2 cellular contexts compared by ENCODE assay signal in the genomic region with DNA sequence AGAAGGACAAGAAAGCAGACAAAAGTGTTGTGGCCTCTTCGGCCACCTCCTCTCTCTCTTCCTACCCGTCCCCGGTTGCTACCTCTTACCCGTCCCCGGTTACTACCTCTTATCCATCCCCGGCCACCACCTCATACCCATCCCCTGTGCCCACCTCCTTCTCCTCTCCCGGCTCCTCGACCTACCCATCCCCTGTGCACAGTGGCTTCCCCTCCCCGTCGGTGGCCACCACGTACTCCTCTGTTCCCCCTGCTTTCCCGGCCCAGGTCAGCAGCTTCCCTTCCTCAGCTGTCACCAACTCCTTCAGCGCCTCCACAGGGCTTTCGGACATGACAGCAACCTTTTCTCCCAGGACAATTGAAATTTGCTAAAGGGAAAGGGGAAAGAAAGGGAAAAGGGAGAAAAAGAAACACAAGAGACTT.
TF ChIP-seq lines count a peak whose summit lies in the region.

No MANE protein-coding gene starts in this region.

TF ChIP-seq in HepG2, 621 proteins besides CTCF, POLR2A, EP300 and RAD21:
- TF ChIP-seq ZBTB1 (CRISPR knock-in tag; IDR thresholded peaks at IDR 0.05; ENCODE audit: borderline replicate concordance) (no peak), POLR2AphosphoS2 (IDR thresholded peaks at IDR 0.05; ENCODE audit: low read depth, low read length) (peak; percentile 85; the same call in 1 of the 2 replicates), TCF7 (IDR thresholded peaks at IDR 0.05; ENCODE audit: low read depth) (no peak), ZZZ3 (CRISPR knock-in tag; IDR thresholded peaks at IDR 0.05; ENCODE audit: borderline replicate concordance) (no peak), RXRB (CRISPR knock-in tag; IDR thresholded peaks at IDR 0.05; ENCODE audit: borderline replicate concordance) (no peak), TEAD2 (CRISPR knock-in tag; IDR thresholded peaks at IDR 0.05) (no peak), PCBP2 (optimal IDR thresholded peaks at IDR 0.05; ENCODE audit: low read depth, low read length, poor library complexity, severe bottlenecking) (peak; percentile 26), ZNF549 (CRISPR knock-in tag; IDR thresholded peaks at IDR 0.05) (no peak), KDM5B (CRISPR knock-in tag; IDR thresholded peaks at IDR 0.05; ENCODE audit: borderline replicate concordance) (no peak), ZC3H13 (CRISPR knock-in tag; IDR thresholded peaks at IDR 0.05) (0 out of 2 replicates have a peak, but pooled peaks have one; percentile 24), SOX6 (IDR thresholded peaks at IDR 0.05) (no peak), SOX6 (CRISPR knock-in tag; IDR thresholded peaks at IDR 0.05) (no peak), ZNF782 (CRISPR knock-in tag; IDR thresholded peaks at IDR 0.05; ENCODE audit: borderline replicate concordance) (no peak), ZNF710 (CRISPR knock-in tag; IDR thresholded peaks at IDR 0.05; ENCODE audit: borderline replicate concordance) (no peak), TAF15 (IDR thresholded peaks at IDR 0.05; ENCODE audit: low read depth, low read length, poor library complexity, severe bottlenecking) (no peak), AGO1 (IDR thresholded peaks at IDR 0.05; ENCODE audit: low read depth, low read length, poor library complexity, severe bottlenecking) (peak; percentile 99), ZNF777 (CRISPR knock-in tag; IDR thresholded peaks at IDR 0.05) (no peak), ZBTB21 (CRISPR knock-in tag; IDR thresholded peaks at IDR 0.05) (no peak), ZNF180 (CRISPR knock-in tag; IDR thresholded peaks at IDR 0.05; ENCODE audit: borderline replicate concordance, low read depth) (no peak)
- TF ChIP-seq, protein P1, sequence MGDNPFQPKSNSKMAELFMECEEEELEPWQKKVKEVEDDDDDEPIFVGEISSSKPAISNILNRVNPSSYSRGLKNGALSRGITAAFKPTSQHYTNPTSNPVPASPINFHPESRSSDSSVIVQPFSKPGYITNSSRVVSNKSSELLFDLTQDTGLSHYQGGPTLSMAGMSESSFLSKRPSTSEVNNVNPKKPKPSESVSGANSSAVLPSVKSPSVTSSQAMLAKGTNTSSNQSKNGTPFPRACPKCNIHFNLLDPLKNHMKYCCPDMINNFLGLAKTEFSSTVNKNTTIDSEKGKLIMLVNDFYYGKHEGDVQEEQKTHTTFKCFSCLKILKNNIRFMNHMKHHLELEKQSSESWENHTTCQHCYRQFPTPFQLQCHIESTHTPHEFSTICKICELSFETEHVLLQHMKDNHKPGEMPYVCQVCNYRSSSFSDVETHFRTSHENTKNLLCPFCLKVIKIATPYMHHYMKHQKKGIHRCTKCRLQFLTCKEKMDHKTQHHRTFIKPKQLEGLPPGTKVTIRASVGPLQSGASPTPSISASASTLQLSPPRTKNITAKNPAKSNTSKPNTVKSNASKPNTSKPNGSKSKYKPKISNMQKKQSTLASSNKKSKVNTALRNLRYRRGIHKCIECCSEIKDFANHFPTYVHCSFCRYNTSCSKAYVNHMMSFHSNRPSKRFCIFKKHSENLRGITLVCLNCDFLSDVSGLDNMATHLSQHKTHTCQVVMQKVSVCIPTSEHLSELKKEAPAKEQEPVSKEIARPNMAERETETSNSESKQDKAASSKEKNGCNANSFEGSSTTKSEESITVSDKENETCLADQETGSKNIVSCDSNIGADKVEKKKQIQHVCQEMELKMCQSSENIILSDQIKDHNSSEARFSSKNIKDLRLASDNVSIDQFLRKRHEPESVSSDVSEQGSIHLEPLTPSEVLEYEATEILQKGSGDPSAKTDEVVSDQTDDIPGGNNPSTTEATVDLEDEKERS (CRISPR knock-in tag; IDR thresholded peaks at IDR 0.05): no peak
- TF ChIP-seq, protein P2, sequence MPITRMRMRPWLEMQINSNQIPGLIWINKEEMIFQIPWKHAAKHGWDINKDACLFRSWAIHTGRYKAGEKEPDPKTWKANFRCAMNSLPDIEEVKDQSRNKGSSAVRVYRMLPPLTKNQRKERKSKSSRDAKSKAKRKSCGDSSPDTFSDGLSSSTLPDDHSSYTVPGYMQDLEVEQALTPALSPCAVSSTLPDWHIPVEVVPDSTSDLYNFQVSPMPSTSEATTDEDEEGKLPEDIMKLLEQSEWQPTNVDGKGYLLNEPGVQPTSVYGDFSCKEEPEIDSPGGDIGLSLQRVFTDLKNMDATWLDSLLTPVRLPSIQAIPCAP (CRISPR knock-in tag; IDR thresholded peaks at IDR 0.05; ENCODE audit: low read depth): no peak

TF ChIP-seq in GM12878, 131 proteins besides CTCF, POLR2A, EP300 and RAD21:
- no peak for TF ChIP-seq KAT2A (conservative IDR thresholded peaks at IDR 0.05; ENCODE audit: control insufficient read depth, low read depth, low read length)
- TF ChIP-seq POLR2AphosphoS2 (IDR thresholded peaks at IDR 0.05; ENCODE audit: low read depth, low read length): 0 out of 2 replicates have a peak, but pooled peaks have one; percentile 15
- no peak for TF ChIP-seq E2F8 (IDR thresholded peaks at IDR 0.05; ENCODE audit: low read depth, partially characterized antibody)
- TF ChIP-seq PKNOX1 (IDR thresholded peaks at IDR 0.05): peak; percentile 21; the same call in 1 of the 2 replicates
- TF ChIP-seq BMI1 (IDR thresholded peaks at IDR 0.05; ENCODE audit: borderline replicate concordance): no peak
- TF ChIP-seq ZNF207 (IDR thresholded peaks at IDR 0.05; ENCODE audit: borderline replicate concordance): no peak
- TF ChIP-seq, protein P3, sequence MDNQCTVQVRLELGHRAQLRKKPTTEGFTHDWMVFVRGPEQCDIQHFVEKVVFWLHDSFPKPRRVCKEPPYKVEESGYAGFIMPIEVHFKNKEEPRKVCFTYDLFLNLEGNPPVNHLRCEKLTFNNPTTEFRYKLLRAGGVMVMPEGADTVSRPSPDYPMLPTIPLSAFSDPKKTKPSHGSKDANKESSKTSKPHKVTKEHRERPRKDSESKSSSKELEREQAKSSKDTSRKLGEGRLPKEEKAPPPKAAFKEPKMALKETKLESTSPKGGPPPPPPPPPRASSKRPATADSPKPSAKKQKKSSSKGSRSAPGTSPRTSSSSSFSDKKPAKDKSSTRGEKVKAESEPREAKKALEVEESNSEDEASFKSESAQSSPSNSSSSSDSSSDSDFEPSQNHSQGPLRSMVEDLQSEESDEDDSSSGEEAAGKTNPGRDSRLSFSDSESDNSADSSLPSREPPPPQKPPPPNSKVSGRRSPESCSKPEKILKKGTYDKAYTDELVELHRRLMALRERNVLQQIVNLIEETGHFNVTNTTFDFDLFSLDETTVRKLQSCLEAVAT (IDR thresholded peaks at IDR 0.05): peak; percentile 70; the same call in 1 of the 2 replicates
- TF ChIP-seq PAX5 (IDR thresholded peaks at IDR 0.05; ENCODE audit: borderline replicate concordance, low read depth, low read length): 0 out of 2 replicates have a peak, but pooled peaks have one; percentile 4
- peak; percentile 22 for TF ChIP-seq POLR2AphosphoS5 (IDR thresholded peaks at IDR 0.05; ENCODE audit: low read length)
- peak; percentile 27; the same call in 1 of the 3 replicates for TF ChIP-seq POU2F2 (IDR thresholded peaks at IDR 0.05; ENCODE audit: borderline replicate concordance, low read depth, low read length)
- peak; percentile 83 for TF ChIP-seq SMAD1 (IDR thresholded peaks at IDR 0.05; ENCODE audit: low read depth, partially characterized antibody)
TF ChIP-seq in GM12878: peak in this region for 7.
